Comparison of ENCODE assay signal across 1 cellular context in genomic region chr17:4540224-4541040, GRCh38.
TF ChIP-seq lines count a peak whose summit lies in the region.

No MANE protein-coding gene starts in this region.

TF ChIP-seq in GM12878, 131 proteins besides CTCF, POLR2A, EP300 and RAD21:
- TF ChIP-seq CUX1 (IDR thresholded peaks at IDR 0.05; ENCODE audit: insufficient replicate concordance, low read depth, low read length), result no peak
- no peak for TF ChIP-seq JUND (IDR thresholded peaks at IDR 0.05; ENCODE audit: low read depth, low read length)
- TF ChIP-seq ZBED1 (IDR thresholded peaks at IDR 0.05; ENCODE audit: borderline replicate concordance), result no peak
- no peak for TF ChIP-seq TAF1 (IDR thresholded peaks at IDR 0.05; ENCODE audit: borderline replicate concordance, low read depth, low read length)
- no peak for TF ChIP-seq MTA3 (IDR thresholded peaks at IDR 0.05; ENCODE audit: borderline replicate concordance, low read length)
- TF ChIP-seq ASH2L (IDR thresholded peaks at IDR 0.05; ENCODE audit: borderline replicate concordance, low read depth), result no peak
